ENCODE assay signal across 1 cellular context in the genomic region with DNA sequence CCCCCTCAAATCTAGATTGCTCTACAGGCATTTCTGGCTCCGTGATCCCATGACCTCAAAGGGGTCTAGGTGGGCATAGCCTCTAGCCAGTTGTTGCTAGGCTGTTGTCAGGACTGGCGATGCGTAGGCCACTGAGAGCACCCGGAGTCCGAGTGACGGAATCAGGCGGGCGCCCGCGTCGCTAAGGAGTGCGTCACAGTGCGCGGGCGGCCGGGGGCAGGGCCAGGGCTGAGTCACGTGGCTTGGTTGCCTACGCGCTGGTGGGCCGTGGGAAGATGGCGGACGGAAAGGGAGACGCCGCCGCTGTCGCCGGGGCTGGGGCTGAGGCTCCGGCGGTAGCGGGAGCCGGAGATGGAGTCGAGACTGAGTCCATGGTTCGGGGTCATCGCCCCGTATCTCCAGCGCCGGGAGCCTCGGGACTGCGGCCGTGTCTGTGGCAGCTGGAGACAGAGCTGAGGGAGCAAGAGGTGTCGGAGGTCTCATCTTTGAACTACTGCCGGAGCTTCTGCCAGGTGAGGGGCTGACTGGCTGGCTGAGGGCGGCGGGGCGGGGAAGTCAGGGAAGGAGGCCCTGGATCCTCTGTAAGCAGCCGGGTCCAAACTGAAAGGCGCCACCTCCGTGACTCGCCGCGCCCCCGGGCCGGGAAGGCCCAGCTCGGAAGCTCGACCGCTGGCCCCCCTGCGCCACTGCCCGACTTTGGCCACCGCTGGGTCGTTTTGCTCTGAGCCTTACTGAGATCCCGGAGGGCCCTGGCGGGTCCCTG.
TF ChIP-seq lines count a peak whose summit lies in the region.

A gene with protein sequence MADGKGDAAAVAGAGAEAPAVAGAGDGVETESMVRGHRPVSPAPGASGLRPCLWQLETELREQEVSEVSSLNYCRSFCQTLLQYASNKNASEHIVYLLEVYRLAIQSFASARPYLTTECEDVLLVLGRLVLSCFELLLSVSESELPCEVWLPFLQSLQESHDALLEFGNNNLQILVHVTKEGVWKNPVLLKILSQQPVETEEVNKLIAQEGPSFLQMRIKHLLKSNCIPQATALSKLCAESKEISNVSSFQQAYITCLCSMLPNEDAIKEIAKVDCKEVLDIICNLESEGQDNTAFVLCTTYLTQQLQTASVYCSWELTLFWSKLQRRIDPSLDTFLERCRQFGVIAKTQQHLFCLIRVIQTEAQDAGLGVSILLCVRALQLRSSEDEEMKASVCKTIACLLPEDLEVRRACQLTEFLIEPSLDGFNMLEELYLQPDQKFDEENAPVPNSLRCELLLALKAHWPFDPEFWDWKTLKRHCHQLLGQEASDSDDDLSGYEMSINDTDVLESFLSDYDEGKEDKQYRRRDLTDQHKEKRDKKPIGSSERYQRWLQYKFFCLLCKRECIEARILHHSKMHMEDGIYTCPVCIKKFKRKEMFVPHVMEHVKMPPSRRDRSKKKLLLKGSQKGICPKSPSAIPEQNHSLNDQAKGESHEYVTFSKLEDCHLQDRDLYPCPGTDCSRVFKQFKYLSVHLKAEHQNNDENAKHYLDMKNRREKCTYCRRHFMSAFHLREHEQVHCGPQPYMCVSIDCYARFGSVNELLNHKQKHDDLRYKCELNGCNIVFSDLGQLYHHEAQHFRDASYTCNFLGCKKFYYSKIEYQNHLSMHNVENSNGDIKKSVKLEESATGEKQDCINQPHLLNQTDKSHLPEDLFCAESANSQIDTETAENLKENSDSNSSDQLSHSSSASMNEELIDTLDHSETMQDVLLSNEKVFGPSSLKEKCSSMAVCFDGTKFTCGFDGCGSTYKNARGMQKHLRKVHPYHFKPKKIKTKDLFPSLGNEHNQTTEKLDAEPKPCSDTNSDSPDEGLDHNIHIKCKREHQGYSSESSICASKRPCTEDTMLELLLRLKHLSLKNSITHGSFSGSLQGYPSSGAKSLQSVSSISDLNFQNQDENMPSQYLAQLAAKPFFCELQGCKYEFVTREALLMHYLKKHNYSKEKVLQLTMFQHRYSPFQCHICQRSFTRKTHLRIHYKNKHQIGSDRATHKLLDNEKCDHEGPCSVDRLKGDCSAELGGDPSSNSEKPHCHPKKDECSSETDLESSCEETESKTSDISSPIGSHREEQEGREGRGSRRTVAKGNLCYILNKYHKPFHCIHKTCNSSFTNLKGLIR (N-terminal part only) (plus strand): TSS at position 263 of the 763 bp plus-strand sequence. CDS start 13 bp downstream, at position 276.

TF ChIP-seq in HepG2, 621 proteins besides CTCF, POLR2A, EP300 and RAD21 (continued from another document):
- peak; percentile 84; the same call in 1 of the 2 replicates for TF ChIP-seq ZNF451 (CRISPR knock-in tag; IDR thresholded peaks at IDR 0.05)
- TF ChIP-seq HNF4G (IDR thresholded peaks at IDR 0.05; ENCODE audit: borderline replicate concordance, low read depth, low read length), result peak; percentile 29; the same call in 1 of the 2 replicates
- TF ChIP-seq HNF4G (CRISPR knock-in tag; IDR thresholded peaks at IDR 0.05; ENCODE audit: borderline replicate concordance, low read depth), result peak; percentile 63; the same call in 1 of the 2 replicates
- TF ChIP-seq SRSF9 (IDR thresholded peaks at IDR 0.05; ENCODE audit: borderline replicate concordance, insufficient read depth, low read depth, low read length, poor library complexity, severe bottlenecking), result no peak
- no peak for TF ChIP-seq FOXA1 (IDR thresholded peaks at IDR 0.05)
- TF ChIP-seq FOXA1 (CRISPR knock-in tag; IDR thresholded peaks at IDR 0.05), result peak; percentile 22
- TF ChIP-seq, protein P1, sequence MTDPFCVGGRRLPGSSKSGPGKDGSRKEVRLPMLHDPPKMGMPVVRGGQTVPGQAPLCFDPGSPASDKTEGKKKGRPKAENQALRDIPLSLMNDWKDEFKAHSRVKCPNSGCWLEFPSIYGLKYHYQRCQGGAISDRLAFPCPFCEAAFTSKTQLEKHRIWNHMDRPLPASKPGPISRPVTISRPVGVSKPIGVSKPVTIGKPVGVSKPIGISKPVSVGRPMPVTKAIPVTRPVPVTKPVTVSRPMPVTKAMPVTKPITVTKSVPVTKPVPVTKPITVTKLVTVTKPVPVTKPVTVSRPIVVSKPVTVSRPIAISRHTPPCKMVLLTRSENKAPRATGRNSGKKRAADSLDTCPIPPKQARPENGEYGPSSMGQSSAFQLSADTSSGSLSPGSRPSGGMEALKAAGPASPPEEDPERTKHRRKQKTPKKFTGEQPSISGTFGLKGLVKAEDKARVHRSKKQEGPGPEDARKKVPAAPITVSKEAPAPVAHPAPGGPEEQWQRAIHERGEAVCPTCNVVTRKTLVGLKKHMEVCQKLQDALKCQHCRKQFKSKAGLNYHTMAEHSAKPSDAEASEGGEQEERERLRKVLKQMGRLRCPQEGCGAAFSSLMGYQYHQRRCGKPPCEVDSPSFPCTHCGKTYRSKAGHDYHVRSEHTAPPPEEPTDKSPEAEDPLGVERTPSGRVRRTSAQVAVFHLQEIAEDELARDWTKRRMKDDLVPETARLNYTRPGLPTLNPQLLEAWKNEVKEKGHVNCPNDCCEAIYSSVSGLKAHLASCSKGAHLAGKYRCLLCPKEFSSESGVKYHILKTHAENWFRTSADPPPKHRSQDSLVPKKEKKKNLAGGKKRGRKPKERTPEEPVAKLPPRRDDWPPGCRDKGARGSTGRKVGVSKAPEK (CRISPR knock-in tag; IDR thresholded peaks at IDR 0.05; ENCODE audit: borderline replicate concordance), result no peak
- TF ChIP-seq NFE2L1 (CRISPR knock-in tag; IDR thresholded peaks at IDR 0.05; ENCODE audit: borderline replicate concordance), result no peak
- peak; percentile 87 for TF ChIP-seq MEF2D (CRISPR knock-in tag; IDR thresholded peaks at IDR 0.05)
- TF ChIP-seq TBX3 (IDR thresholded peaks at IDR 0.05; ENCODE audit: borderline replicate concordance), result 0 out of 2 replicates have a peak, but pooled peaks have one; percentile 15
- TF ChIP-seq, protein P2, sequence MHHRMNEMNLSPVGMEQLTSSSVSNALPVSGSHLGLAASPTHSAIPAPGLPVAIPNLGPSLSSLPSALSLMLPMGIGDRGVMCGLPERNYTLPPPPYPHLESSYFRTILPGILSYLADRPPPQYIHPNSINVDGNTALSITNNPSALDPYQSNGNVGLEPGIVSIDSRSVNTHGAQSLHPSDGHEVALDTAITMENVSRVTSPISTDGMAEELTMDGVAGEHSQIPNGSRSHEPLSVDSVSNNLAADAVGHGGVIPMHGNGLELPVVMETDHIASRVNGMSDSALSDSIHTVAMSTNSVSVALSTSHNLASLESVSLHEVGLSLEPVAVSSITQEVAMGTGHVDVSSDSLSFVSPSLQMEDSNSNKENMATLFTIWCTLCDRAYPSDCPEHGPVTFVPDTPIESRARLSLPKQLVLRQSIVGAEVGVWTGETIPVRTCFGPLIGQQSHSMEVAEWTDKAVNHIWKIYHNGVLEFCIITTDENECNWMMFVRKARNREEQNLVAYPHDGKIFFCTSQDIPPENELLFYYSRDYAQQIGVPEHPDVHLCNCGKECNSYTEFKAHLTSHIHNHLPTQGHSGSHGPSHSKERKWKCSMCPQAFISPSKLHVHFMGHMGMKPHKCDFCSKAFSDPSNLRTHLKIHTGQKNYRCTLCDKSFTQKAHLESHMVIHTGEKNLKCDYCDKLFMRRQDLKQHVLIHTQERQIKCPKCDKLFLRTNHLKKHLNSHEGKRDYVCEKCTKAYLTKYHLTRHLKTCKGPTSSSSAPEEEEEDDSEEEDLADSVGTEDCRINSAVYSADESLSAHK (CRISPR knock-in tag; IDR thresholded peaks at IDR 0.05; ENCODE audit: borderline replicate concordance), result no peak
- TF ChIP-seq ADNP (CRISPR knock-in tag; IDR thresholded peaks at IDR 0.05), result no peak
- peak; percentile 86; the same call in 1 of the 2 replicates for TF ChIP-seq CBFB (CRISPR knock-in tag; IDR thresholded peaks at IDR 0.05)
- no peak for TF ChIP-seq NR2F6 (IDR thresholded peaks at IDR 0.05)
- TF ChIP-seq NR2F6 (CRISPR knock-in tag; IDR thresholded peaks at IDR 0.05), result peak; percentile 57; the same call in 1 of the 2 replicates
- TF ChIP-seq ATM (IDR thresholded peaks at IDR 0.05; ENCODE audit: borderline replicate concordance), result no peak
TF ChIP-seq in HepG2: peak in this region for 319.
